ENCODE assay signal across 1 cellular context in genomic region chr6:27630727-27631613, GRCh38.
TF ChIP-seq lines count a peak whose summit lies in the region.

No MANE protein-coding gene starts in this region.

TF ChIP-seq in HepG2, 621 proteins besides CTCF, POLR2A, EP300 and RAD21 (continued from another document and continues in another):
- TF ChIP-seq MEF2D (CRISPR knock-in tag; IDR thresholded peaks at IDR 0.05) = peak; percentile 84; the same call in 1 of the 2 replicates
- peak; percentile 62; the same call in 1 of the 2 replicates for TF ChIP-seq ZNF562 (CRISPR knock-in tag; IDR thresholded peaks at IDR 0.05; ENCODE audit: borderline replicate concordance)
- no peak for TF ChIP-seq ONECUT2 (CRISPR knock-in tag; IDR thresholded peaks at IDR 0.05)
- no peak for TF ChIP-seq PAF1 (CRISPR knock-in tag; IDR thresholded peaks at IDR 0.05)
- peak; percentile 95; the same call in 1 of the 2 replicates for TF ChIP-seq LBX2 (CRISPR knock-in tag; IDR thresholded peaks at IDR 0.05; ENCODE audit: borderline replicate concordance)
- no peak; the same call in 1 of the 2 replicates for TF ChIP-seq HIVEP1 (CRISPR knock-in tag; IDR thresholded peaks at IDR 0.05)
- no peak for TF ChIP-seq RORA (CRISPR knock-in tag; IDR thresholded peaks at IDR 0.05)
- no peak for TF ChIP-seq TGIF2 (CRISPR knock-in tag; IDR thresholded peaks at IDR 0.05)
- no peak for TF ChIP-seq RFX5 (IDR thresholded peaks at IDR 0.05; ENCODE audit: low read depth, low read length)
- no peak for TF ChIP-seq ADNP (CRISPR knock-in tag; IDR thresholded peaks at IDR 0.05)
- TF ChIP-seq XBP1 (CRISPR knock-in tag; IDR thresholded peaks at IDR 0.05) = no peak
- no peak for TF ChIP-seq HBP1 (CRISPR knock-in tag; IDR thresholded peaks at IDR 0.05; ENCODE audit: low read depth)
- peak; percentile 83 for TF ChIP-seq ZNF660 (CRISPR knock-in tag; IDR thresholded peaks at IDR 0.05; ENCODE audit: borderline replicate concordance, low read depth)
- TF ChIP-seq ZNF589 (CRISPR knock-in tag; conservative IDR thresholded peaks at IDR 0.05) = 0 out of 2 replicates have a peak, but pooled peaks have one; percentile 56
- no peak; the same call in 1 of the 2 replicates for TF ChIP-seq ZNF432 (CRISPR knock-in tag; IDR thresholded peaks at IDR 0.05; ENCODE audit: borderline replicate concordance)
- TF ChIP-seq MXI1 (IDR thresholded peaks at IDR 0.05; ENCODE audit: borderline replicate concordance, low read depth, low read length) = no peak
- peak; percentile 82; the same call in 1 of the 2 replicates for TF ChIP-seq ZNF235 (CRISPR knock-in tag; IDR thresholded peaks at IDR 0.05; ENCODE audit: borderline replicate concordance)
- TF ChIP-seq ZNF572 (CRISPR knock-in tag; IDR thresholded peaks at IDR 0.05) = no peak
- no peak for TF ChIP-seq ZNF512B (CRISPR knock-in tag; IDR thresholded peaks at IDR 0.05; ENCODE audit: borderline replicate concordance)
- TF ChIP-seq CSRNP1 (CRISPR knock-in tag; IDR thresholded peaks at IDR 0.05) = peak; percentile 95
- TF ChIP-seq ZNF253 (CRISPR knock-in tag; IDR thresholded peaks at IDR 0.05; ENCODE audit: borderline replicate concordance) = peak; percentile 83
- TF ChIP-seq DMAP1 (CRISPR knock-in tag; IDR thresholded peaks at IDR 0.05) = peak; percentile 72; the same call in 1 of the 2 replicates
- TF ChIP-seq ATF2 (CRISPR knock-in tag; IDR thresholded peaks at IDR 0.05) = peak; percentile 86; the same call in 1 of the 2 replicates
- TF ChIP-seq ZFYVE20 (CRISPR knock-in tag; IDR thresholded peaks at IDR 0.05; ENCODE audit: borderline replicate concordance, low read depth) = no peak
- TF ChIP-seq SIX1 (CRISPR knock-in tag; IDR thresholded peaks at IDR 0.05; ENCODE audit: borderline replicate concordance) = peak; percentile 59; the same call in 1 of the 2 replicates
- TF ChIP-seq ZBTB38 (CRISPR knock-in tag; IDR thresholded peaks at IDR 0.05) = peak; percentile 93
- TF ChIP-seq ZBTB43 (CRISPR knock-in tag; conservative IDR thresholded peaks at IDR 0.05) = peak; percentile 90
- TF ChIP-seq RXRB (CRISPR knock-in tag; IDR thresholded peaks at IDR 0.05; ENCODE audit: borderline replicate concordance) = peak; percentile 80
- peak; percentile 60; the same call in 1 of the 2 replicates for TF ChIP-seq KAT7 (CRISPR knock-in tag; IDR thresholded peaks at IDR 0.05; ENCODE audit: borderline replicate concordance)
- TF ChIP-seq MTERF4 (CRISPR knock-in tag; IDR thresholded peaks at IDR 0.05) = peak; percentile 67
- TF ChIP-seq GMEB1 (CRISPR knock-in tag; IDR thresholded peaks at IDR 0.05; ENCODE audit: borderline replicate concordance) = peak; percentile 56; the same call in 1 of the 2 replicates
- peak; percentile 94 for TF ChIP-seq MXD1 (CRISPR knock-in tag; IDR thresholded peaks at IDR 0.05)
- TF ChIP-seq ZNF205 (CRISPR knock-in tag; IDR thresholded peaks at IDR 0.05) = peak; percentile 88; the same call in 1 of the 2 replicates
- TF ChIP-seq ZNF549 (CRISPR knock-in tag; IDR thresholded peaks at IDR 0.05) = no peak
- peak; percentile 71; the same call in 1 of the 2 replicates for TF ChIP-seq ZNF142 (CRISPR knock-in tag; IDR thresholded peaks at IDR 0.05)
- peak; percentile 86; the same call in 1 of the 2 replicates for TF ChIP-seq SNAPC5 (CRISPR knock-in tag; IDR thresholded peaks at IDR 0.05; ENCODE audit: borderline replicate concordance)
